ENCODE assay signal across 8 cellular contexts in the genomic region with DNA sequence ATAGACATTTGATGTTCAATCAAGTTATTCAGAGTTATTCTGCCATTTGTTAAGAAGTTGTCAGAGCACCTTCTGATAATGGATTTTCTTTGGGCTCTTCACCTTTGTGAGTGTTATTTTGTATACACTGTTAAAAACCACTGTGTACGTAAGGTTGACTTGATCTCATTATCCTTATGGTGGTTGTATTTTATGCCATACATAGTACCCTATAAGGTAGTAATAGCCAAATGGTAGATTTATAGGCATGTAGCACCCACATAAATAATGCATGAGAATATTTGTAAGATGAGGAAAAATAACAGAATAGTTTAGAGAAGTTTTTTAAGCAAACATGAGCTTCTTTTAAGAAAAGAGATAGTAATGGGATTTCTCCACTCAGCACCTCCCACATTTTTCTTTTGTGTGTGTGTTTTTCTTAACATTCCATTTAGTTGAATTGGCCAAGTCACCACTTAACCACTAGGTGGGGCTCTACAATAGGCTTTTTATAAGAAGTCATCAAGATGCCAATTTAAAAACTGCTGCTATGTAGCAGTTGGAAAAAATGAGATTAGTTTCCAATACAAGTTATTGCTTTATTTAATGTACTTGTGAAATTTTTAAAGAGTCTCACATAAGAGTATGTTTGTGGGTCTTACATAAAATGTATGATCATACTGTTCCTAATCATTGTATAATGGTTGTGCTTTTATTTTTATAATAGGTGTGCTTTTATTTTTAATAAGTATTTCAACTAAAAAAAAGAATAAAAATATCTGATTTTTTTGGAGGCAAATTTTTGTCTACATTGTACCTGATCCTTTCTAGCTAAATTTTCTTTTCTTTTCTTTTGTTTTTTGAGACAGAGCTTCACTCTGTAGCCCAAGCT. TPM values are rescaled to one million over a fixed set of nuclear protein-coding genes. Genes with fewer than 3 reads are reported as not detected.
DNase-seq lines count a peak whose midpoint lies in the region; ATAC-seq and TF ChIP-seq lines count a peak whose summit lies in the region.

No MANE protein-coding gene starts in this region.

- TF ChIP-seq CTCF in GM06990 (IDR thresholded peaks at IDR 0.05; ENCODE audit: insufficient read depth, low read length, poor library complexity, severe bottlenecking), result peak; percentile 75
- peak; percentile 88 for TF ChIP-seq CTCF in nephron progenitor cell (IDR thresholded peaks at IDR 0.05)

- H3K9me3 Mint-ChIP-seq in nephron progenitor cell, result no peaks in the 10 kb centered on the region

- ATAC-seq in T-helper 17 cell (peak; percentile 56), HG02884 (IDR thresholded peaks at IDR 0.05; ENCODE audit: unreplicated experiment) (no peak), HG02885 (IDR thresholded peaks at IDR 0.05; ENCODE audit: poor library complexity, unreplicated experiment) (no peak)

- H3K4me3 ChIP-seq in GM06990 (replicated peaks; ENCODE audit: low read depth, low read length), result no peak overlapping the region

- H3K4me1 Mint-ChIP-seq in T-helper 17 cell (no peaks in the 10 kb centered on the region), nephron progenitor cell (no peaks in the 10 kb centered on the region)

- H3K36me3 Mint-ChIP-seq in T-helper 17 cell (ENCODE audit: low read depth) (peaks cover 8% of the 10 kb centered on the region), nephron progenitor cell (ENCODE audit: low read depth) (peaks cover 68% of the 10 kb centered on the region)

- H3K27me3 ChIP-seq in GM06990 (replicated peaks; ENCODE audit: control insufficient read depth, insufficient read depth, low read length), result no peaks in the 10 kb centered on the region

- H3K36me3 ChIP-seq in GM06990 (ENCODE audit: control insufficient read depth, insufficient read depth, low read length), result peaks cover 3% of the 10 kb centered on the region

- H3K9me3 ChIP-seq in T-helper 17 cell (ENCODE audit: control insufficient read depth, low read length, poor library complexity, severe bottlenecking), result no peaks in the 10 kb centered on the region

- H3K27me3 Mint-ChIP-seq in T-helper 17 cell, result no peaks in the 10 kb centered on the region
- no peaks in the 10 kb centered on the region for H3K27me3 Mint-ChIP-seq in nephron progenitor cell (ENCODE audit: low read depth, poor library complexity)

- DNase-seq in AG08396 (ENCODE audit: low spot score), result peak; percentile 61
- no peak for DNase-seq in GM06990 (ENCODE audit: extremely low read depth, insufficient read length)
- peak; percentile 54 for DNase-seq in NCI-H146 treated with DMSO at 0.1 percent for 48 hours (lab: John Stamatoyannopoulos, UW; ENCODE audit: unreplicated experiment)
- no peak for DNase-seq in T-helper 17 cell
- DNase-seq in fibroblast of gingiva (ENCODE audit: low read depth), result peak; percentile 86
- DNase-seq in nephron progenitor cell, result peak; percentile 17

- no peak overlapping the region for H3K27ac Mint-ChIP-seq in T-helper 17 cell
- no peak overlapping the region for H3K27ac Mint-ChIP-seq in nephron progenitor cell

- H3K4me3 Mint-ChIP-seq in T-helper 17 cell, result no peak overlapping the region
- H3K4me3 Mint-ChIP-seq in nephron progenitor cell, result no peak overlapping the region

RNA-seq across cellular contexts. Expression of gene STMP1, which starts 41.1 kb away (rescaled TPM):
- total RNA-seq in T-helper 17 cell, result 10 to 100 TPM; 15.7 to 20.7 TPM

Comparison
In these comparisons a context has a peak if more than half of its experiments do, and no peak if none do; other contexts are left out.
1. DNase-seq: peak in AG08396 (single experiment), NCI-H146 treated with DMSO at 0.1 percent for 48 hours (single experiment), fibroblast of gingiva (single experiment) and nephron progenitor cell (single experiment); none in GM06990 (single experiment) and T-helper 17 cell (0 of 3).